In genomic region chr13:99717959-99718674, GRCh38 we compare ENCODE assay signal across 18 cellular contexts.
DNase-seq lines count a peak whose midpoint lies in the region; ATAC-seq, FAIRE-seq and TF ChIP-seq lines count a peak whose summit lies in the region.
"Had no signal": no experiment of that assay in that cellular context is flagged by ENCODE, and none has a peak within 500 bp of the region (broad histone marks: within the 10 kb centered on the region; RNA-seq: fewer than 3 reads in every experiment).

No MANE protein-coding gene starts in this region.

- H3K27ac ChIP-seq in HUES6 (ENCODE audit: low read depth, low read length) (peak overlapping the region; percentile 78), iPS-20b (ENCODE audit: low read length) (peak overlapping the region; percentile 73)
- H3K27ac ChIP-seq: 22Rv1, BLaER1, HL-60 had no signal

- ATAC-seq in natural killer cell treated with Interleukin-12 subunit alpha and Interleukin-12 subunit beta and Interleukin-15 and Interleukin-18, amount 100 ng/mL, for 72 hours, result no peak
- ATAC-seq: GM12878, HCT116 had no signal

- H3K9me3 ChIP-seq in HUES6 (ENCODE audit: control insufficient read depth, insufficient read depth, low read depth, low read length) (no peaks in the 10 kb centered on the region), iPS-20b (ENCODE audit: insufficient read depth, low read depth, low read length) (no peaks in the 10 kb centered on the region)
- H3K9me3 ChIP-seq: BLaER1, Caco-2 had no signal

- H3K27me3 Mint-ChIP-seq in natural killer cell treated with Interleukin-12 subunit alpha and Interleukin-12 subunit beta and Interleukin-15 and Interleukin-18, amount 100 ng/mL, for 72 hours, result no peaks in the 10 kb centered on the region
- H3K27me3 Mint-ChIP-seq: CD8-positive, alpha-beta memory T cell; IgD-negative memory B cell had no signal

- no peak for TF ChIP-seq POLR2A in GM12892 (IDR thresholded peaks at IDR 0.05; ENCODE audit: low read depth, low read length)

- H3K9me3 Mint-ChIP-seq in natural killer cell treated with Interleukin-12 subunit alpha and Interleukin-12 subunit beta and Interleukin-15 and Interleukin-18, amount 100 ng/mL, for 72 hours, result no peaks in the 10 kb centered on the region
- H3K9me3 Mint-ChIP-seq: CD8-positive, alpha-beta memory T cell had no signal

- H3K36me3 ChIP-seq in HUES6 (ENCODE audit: control insufficient read depth, insufficient read depth, low read length) (no peaks in the 10 kb centered on the region), iPS-20b (ENCODE audit: insufficient read depth, low read depth, low read length) (no peaks in the 10 kb centered on the region)
- H3K36me3 ChIP-seq: BLaER1 had no signal

- H3K4me3 ChIP-seq in HUES6 (ENCODE audit: low read depth, low read length) (no peak overlapping the region), iPS-20b (ENCODE audit: low read length) (peak overlapping the region; percentile 17; the same call in 1 of the 2 replicates)
- H3K4me3 ChIP-seq: BLaER1, GM12878 had no signal

- H3K4me1 ChIP-seq in HUES6 (ENCODE audit: control insufficient read depth, insufficient read depth, low read length) (peaks cover 23% of the 10 kb centered on the region), iPS-20b (ENCODE audit: insufficient read depth, low read length) (peaks cover 29% of the 10 kb centered on the region)
- H3K4me1 ChIP-seq: BLaER1, Caco-2 had no signal

- FAIRE-seq in G401.6 (lab: Jason Lieb, UNC) (peak; percentile 63), frontal cortex (lab: Jason Lieb, UNC) (peak; percentile 10), GM12892 (lab: Jason Lieb, UNC) (no peak)
- FAIRE-seq: GM12878 had no signal

- H3K27me3 ChIP-seq in HUES6 (ENCODE audit: control insufficient read depth, insufficient read depth, low read length) (no peaks in the 10 kb centered on the region), iPS-20b (ENCODE audit: insufficient read depth, low read length) (no peaks in the 10 kb centered on the region)
- H3K27me3 ChIP-seq: BLaER1 had no signal

- DNase-seq in frontal cortex (ENCODE audit: low spot score in 2 of 2) (no peak), GM12892 (ENCODE audit: insufficient read length) (no peak), hypothalamus (lab: John Stamatoyannopoulos, UW) (no peak)
- DNase-seq in natural killer cell treated with Interleukin-12 subunit alpha and Interleukin-12 subunit beta and Interleukin-15 and Interleukin-18, amount 100 ng/mL, for 72 hours (ENCODE audit: low spot score), result no peak
- DNase-seq in central memory CD4-positive, alpha-beta T cell, result no peak
- DNase-seq: AML-193; Caco-2; CD8-positive, alpha-beta memory T cell; GOT3 had no signal

- H3K4me1 Mint-ChIP-seq in natural killer cell treated with Interleukin-12 subunit alpha and Interleukin-12 subunit beta and Interleukin-15 and Interleukin-18, amount 100 ng/mL, for 72 hours (ENCODE audit: low read depth in 2 of 2), result peaks cover 0 to 5% of the 10 kb centered on the region in 2 donors

- H3K36me3 Mint-ChIP-seq in natural killer cell treated with Interleukin-12 subunit alpha and Interleukin-12 subunit beta and Interleukin-15 and Interleukin-18, amount 100 ng/mL, for 72 hours, result no peaks in the 10 kb centered on the region

- no peak overlapping the region for H3K9ac ChIP-seq in HUES6 (ENCODE audit: low read length)
- peak overlapping the region; percentile 43; the same call in 1 of the 2 replicates for H3K9ac ChIP-seq in iPS-20b (ENCODE audit: low read depth, low read length)
- H3K9ac ChIP-seq: BLaER1 had no signal

- H3K4me3 Mint-ChIP-seq in natural killer cell treated with Interleukin-12 subunit alpha and Interleukin-12 subunit beta and Interleukin-15 and Interleukin-18, amount 100 ng/mL, for 72 hours, result no peak overlapping the region
- H3K4me3 Mint-ChIP-seq: CD8-positive, alpha-beta memory T cell; IgD-negative memory B cell had no signal

- no peak overlapping the region for H3K27ac Mint-ChIP-seq in natural killer cell treated with Interleukin-12 subunit alpha and Interleukin-12 subunit beta and Interleukin-15 and Interleukin-18, amount 100 ng/mL, for 72 hours
- H3K27ac Mint-ChIP-seq: IgD-negative memory B cell had no signal
